Comparison of ENCODE assay signal across 1 cellular context in the genomic region with DNA sequence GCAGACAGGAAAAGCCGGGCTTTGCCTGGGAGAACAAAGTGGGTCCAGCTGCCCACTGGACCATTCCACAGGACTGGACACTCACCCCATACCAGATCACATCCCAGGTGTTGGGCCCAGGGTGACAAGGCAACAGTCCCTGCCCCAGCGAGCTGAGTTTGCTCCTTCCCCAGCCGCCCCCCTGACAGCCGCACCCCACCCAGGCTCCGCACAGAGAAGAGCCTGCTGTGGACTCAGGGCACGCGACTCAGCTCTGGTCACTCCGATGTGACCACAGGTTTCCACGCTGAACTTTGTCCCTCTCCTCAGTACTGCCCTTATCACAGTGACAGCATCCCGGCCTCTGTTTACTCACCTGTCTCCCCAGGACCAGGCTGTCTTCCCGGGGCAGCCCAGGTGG.
TF ChIP-seq lines count a peak whose summit lies in the region.

No MANE protein-coding gene starts in this region.

TF ChIP-seq in HCT116, 20 proteins besides CTCF, POLR2A, EP300 and RAD21:
- TF ChIP-seq, protein P1, sequence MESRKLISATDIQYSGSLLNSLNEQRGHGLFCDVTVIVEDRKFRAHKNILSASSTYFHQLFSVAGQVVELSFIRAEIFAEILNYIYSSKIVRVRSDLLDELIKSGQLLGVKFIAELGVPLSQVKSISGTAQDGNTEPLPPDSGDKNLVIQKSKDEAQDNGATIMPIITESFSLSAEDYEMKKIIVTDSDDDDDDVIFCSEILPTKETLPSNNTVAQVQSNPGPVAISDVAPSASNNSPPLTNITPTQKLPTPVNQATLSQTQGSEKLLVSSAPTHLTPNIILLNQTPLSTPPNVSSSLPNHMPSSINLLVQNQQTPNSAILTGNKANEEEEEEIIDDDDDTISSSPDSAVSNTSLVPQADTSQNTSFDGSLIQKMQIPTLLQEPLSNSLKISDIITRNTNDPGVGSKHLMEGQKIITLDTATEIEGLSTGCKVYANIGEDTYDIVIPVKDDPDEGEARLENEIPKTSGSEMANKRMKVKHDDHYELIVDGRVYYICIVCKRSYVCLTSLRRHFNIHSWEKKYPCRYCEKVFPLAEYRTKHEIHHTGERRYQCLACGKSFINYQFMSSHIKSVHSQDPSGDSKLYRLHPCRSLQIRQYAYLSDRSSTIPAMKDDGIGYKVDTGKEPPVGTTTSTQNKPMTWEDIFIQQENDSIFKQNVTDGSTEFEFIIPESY (IDR thresholded peaks at IDR 0.05; ENCODE audit: extremely low read depth, insufficient replicate concordance, low read length), result no peak
- TF ChIP-seq SRF (IDR thresholded peaks at IDR 0.05; ENCODE audit: low read depth) (no peak), SP1 (IDR thresholded peaks at IDR 0.05; ENCODE audit: low read depth) (no peak), EGR1 (IDR thresholded peaks at IDR 0.05; ENCODE audit: low read depth) (no peak)
